10 cellular contexts compared by ENCODE assay signal in the genomic region with DNA sequence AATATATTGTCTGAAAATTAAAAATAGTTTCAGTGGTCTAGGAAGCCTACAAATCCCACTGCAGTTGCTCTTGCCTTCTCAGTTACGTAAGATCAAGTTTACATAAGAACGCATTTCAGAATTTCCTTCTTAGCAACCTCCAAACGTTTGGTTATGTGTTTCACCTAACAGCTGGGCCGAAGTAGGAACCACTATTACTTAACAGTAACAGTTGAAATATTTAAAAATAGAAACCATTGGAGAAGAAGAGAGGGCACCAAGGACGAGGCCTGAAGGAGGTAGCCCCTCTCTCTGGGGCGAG.
DNase-seq lines count a peak whose midpoint lies in the region; ATAC-seq, FAIRE-seq and TF ChIP-seq lines count a peak whose summit lies in the region.
"Had no signal": no experiment of that assay in that cellular context is flagged by ENCODE, and none has a peak within 500 bp of the region (broad histone marks: within the 10 kb centered on the region; RNA-seq: fewer than 3 reads in every experiment).

No MANE protein-coding gene starts in this region.

- intact Hi-C loops in HepG2 (cut with micrococcal nuclease; ENCODE audit: unreplicated experiment) = loop anchor here (1.0 kb wide), 2 partner anchors 73 to 178 kb away; partner anchors contain the start of gene HDAC4

- in situ Hi-C loops in HepG2 (cut with HindIII; ENCODE audit: extremely low pct_ligation_motif_present, low pct_unique_long_range_greater_than_20kb) = no loop called here

- no peaks in the 10 kb centered on the region for H3F3A ChIP-seq in MM.1S (ENCODE audit: insufficient read depth, low read length)

- H3K36me3 Mint-ChIP-seq in activated naive CD8-positive, alpha-beta T cell treated with anti-CD3 and anti-CD28 coated beads, Interleukin-2, amount 50 U/mL, for 24 hours (ENCODE audit: low read depth) = peaks cover 2% of the 10 kb centered on the region

- DNase-seq in MM.1S (no peak), HepG2 (ENCODE audit: low spot score) (peak; percentile 25), substantia nigra (lab: John Stamatoyannopoulos, UW) (no peak), COLO668 (lab: John Stamatoyannopoulos, UW; ENCODE audit: unreplicated experiment) (no peak)
- no peak for DNase-seq in activated naive CD8-positive, alpha-beta T cell treated with anti-CD3 and anti-CD28 coated beads, Interleukin-2, amount 50 U/mL, for 24 hours
- DNase-seq: NCI-H2107; stimulated activated CD4-positive, alpha-beta T cell treated with anti-CD3 and anti-CD28 coated beads, Interleukin-12 subunit alpha, Interleukin-12 subunit beta, amount 100 ng/mL, for 4 hours had no signal

- no peak for TF ChIP-seq POLR2A in HepG2 (IDR thresholded peaks at IDR 0.05; ENCODE audit: insufficient read depth in 1 of 2, low read depth in 2 of 2, low read length in 2 of 2)

- H2AFZ ChIP-seq in MM.1S (ENCODE audit: low read length) = no peak overlapping the region
- no peak overlapping the region for H2AFZ ChIP-seq in HepG2 (ENCODE audit: low read length)

- no peaks in the 10 kb centered on the region for H3K9me3 Mint-ChIP-seq in activated naive CD8-positive, alpha-beta T cell treated with anti-CD3 and anti-CD28 coated beads, Interleukin-2, amount 50 U/mL, for 24 hours

- H3K27me3 Mint-ChIP-seq in activated naive CD8-positive, alpha-beta T cell treated with anti-CD3 and anti-CD28 coated beads, Interleukin-2, amount 50 U/mL, for 24 hours = no peaks in the 10 kb centered on the region

- no peaks in the 10 kb centered on the region for H3K9me2 ChIP-seq in MM.1S (replicated peaks; ENCODE audit: insufficient read depth, low read length)

- H3K4me1 ChIP-seq in MM.1S (ENCODE audit: low read length) (peaks cover 21% of the 10 kb centered on the region), HepG2 (ENCODE audit: insufficient read depth, low read length) (peaks cover 30% of the 10 kb centered on the region)

- H3K27ac ChIP-seq in MM.1S (ENCODE audit: low read length) (no peak overlapping the region), HepG2 (ENCODE audit: extremely low read length, insufficient read depth, low read length) (peak overlapping the region; percentile 59), substantia nigra (ENCODE audit: low read depth, low read length, poor library complexity, severe bottlenecking) (peak overlapping the region; percentile 83)

- no peaks in the 10 kb centered on the region for H4K20me1 ChIP-seq in MM.1S (ENCODE audit: insufficient read depth, low read length)
- peaks cover 21% of the 10 kb centered on the region; the same call in 1 of the 2 replicates for H4K20me1 ChIP-seq in HepG2 (ENCODE audit: insufficient read depth, low read length)

- no peak overlapping the region for H3K4me3 Mint-ChIP-seq in activated naive CD8-positive, alpha-beta T cell treated with anti-CD3 and anti-CD28 coated beads, Interleukin-2, amount 50 U/mL, for 24 hours

- 7% methylated on average over 6 of the region's 6 CpGs for WGBS in HepG2 (ENCODE audit: low lambda C conversion rate)

- H3K4me2 ChIP-seq in MM.1S (ENCODE audit: low read depth, low read length) (peak overlapping the region; percentile 75), HepG2 (ENCODE audit: low read depth, low read length) (peak overlapping the region; percentile 97)

- TF ChIP-seq RAD21 in HepG2 (CRISPR knock-in tag; IDR thresholded peaks at IDR 0.05) = no peak

- H3K4me3 ChIP-seq in MM.1S (ENCODE audit: low read length) (no peak overlapping the region), HepG2 (replicated peaks in 1 of 3; ENCODE audit: insufficient read depth in 1 of 3, low read depth in 2 of 3, low read length in 3 of 3) (peak overlapping the region; percentile 48 to 68 (median 51); a peak in 5 of 6 replicates)

- peak; percentile 76 for FAIRE-seq in HepG2 (lab: Jason Lieb, UNC)
- FAIRE-seq: GM12892 had no signal

- CTCF ChIA-PET in HepG2 (lab: Yijun Ruan, JAX; ENCODE audit: low intra/inter-chr PET ratio, low total read pairs) = no interaction called here

- peaks cover 72% of the 10 kb centered on the region for H3K4me1 Mint-ChIP-seq in activated naive CD8-positive, alpha-beta T cell treated with anti-CD3 and anti-CD28 coated beads, Interleukin-2, amount 50 U/mL, for 24 hours

- no peak overlapping the region for H3K9ac ChIP-seq in MM.1S (ENCODE audit: low read length)
- H3K9ac ChIP-seq in HepG2 (ENCODE audit: insufficient read depth, low read depth, low read length) = peak overlapping the region; percentile 55

- H3K27ac Mint-ChIP-seq in activated naive CD8-positive, alpha-beta T cell treated with anti-CD3 and anti-CD28 coated beads, Interleukin-2, amount 50 U/mL, for 24 hours = peak overlapping the region; percentile 68

- H3K79me2 ChIP-seq in MM.1S (ENCODE audit: low read length) (peaks cover 81% of the 10 kb centered on the region), HepG2 (ENCODE audit: insufficient read depth, low read length) (peaks cover 24% of the 10 kb centered on the region)

- TF ChIP-seq EP300 in HepG2 (IDR thresholded peaks at IDR 0.05; ENCODE audit: low read depth in 2 of 2, low read length in 2 of 2) (0 out of 4 replicates have a peak, but pooled peaks of 1 of the 2 experiments have one; percentile 16), HepG2 (CRISPR knock-in tag; IDR thresholded peaks at IDR 0.05; ENCODE audit: borderline replicate concordance) (no peak)

- H3K36me3 ChIP-seq in MM.1S (replicated peaks; ENCODE audit: insufficient read depth, low read length) (no peaks in the 10 kb centered on the region), HepG2 (replicated peaks in 1 of 2; ENCODE audit: control insufficient read depth in 1 of 2, insufficient read depth in 2 of 2, low read length in 2 of 2) (no peaks in the 10 kb centered on the region)

- ATAC-seq in activated naive CD8-positive, alpha-beta T cell treated with anti-CD3 and anti-CD28 coated beads, Interleukin-2, amount 50 U/mL, for 24 hours = no peak
- ATAC-seq in HepG2 (no peak), HG02759 (IDR thresholded peaks at IDR 0.05; ENCODE audit: unreplicated experiment) (no peak), HG02981 (IDR thresholded peaks at IDR 0.05; ENCODE audit: unreplicated experiment) (no peak)

- no peaks in the 10 kb centered on the region for H3K9me3 ChIP-seq in MM.1S (replicated peaks; ENCODE audit: insufficient read depth, low read length)
- H3K9me3 ChIP-seq in HepG2 (ENCODE audit: low read length) = no peaks in the 10 kb centered on the region

- H3K27me3 ChIP-seq in MM.1S (replicated peaks; ENCODE audit: insufficient read depth, low read length) (no peaks in the 10 kb centered on the region), HepG2 (ENCODE audit: control insufficient read depth in 1 of 2, insufficient read depth in 2 of 2, low read length in 2 of 2) (no peaks in the 10 kb centered on the region)

- POLR2A ChIA-PET in HepG2 (lab: Yijun Ruan, JAX) = no interaction called here

- TF ChIP-seq CTCF in MM.1S (IDR thresholded peaks at IDR 0.05; ENCODE audit: low read length) = no peak
- TF ChIP-seq CTCF in HepG2 (CRISPR knock-in tag; IDR thresholded peaks at IDR 0.05) = no peak

- BruUV-seq in HepG2 (replicated peaks; lab: Mats Ljungman, UMichigan) = no TSS peak

TF ChIP-seq in HepG2, 621 proteins besides CTCF, POLR2A, EP300 and RAD21 (continues in another document):
- TF ChIP-seq KLF16 (CRISPR knock-in tag; IDR thresholded peaks at IDR 0.05) = no peak
- TF ChIP-seq ZNF205 (CRISPR knock-in tag; IDR thresholded peaks at IDR 0.05) = no peak
- TF ChIP-seq SAFB2 (CRISPR knock-in tag; IDR thresholded peaks at IDR 0.05; ENCODE audit: borderline replicate concordance, low read depth) = no peak
- 0 out of 2 replicates have a peak, but pooled peaks have one; percentile 17 for TF ChIP-seq SP140L (CRISPR knock-in tag; IDR thresholded peaks at IDR 0.05; ENCODE audit: borderline replicate concordance)
- TF ChIP-seq MYPOP (CRISPR knock-in tag; IDR thresholded peaks at IDR 0.05) = no peak
- TF ChIP-seq GZF1 (CRISPR knock-in tag; IDR thresholded peaks at IDR 0.05) = 0 out of 2 replicates have a peak, but pooled peaks have one; percentile 63
- TF ChIP-seq THYN1 (CRISPR knock-in tag; IDR thresholded peaks at IDR 0.05; ENCODE audit: borderline replicate concordance, low read depth) = no peak
- TF ChIP-seq, protein P1, sequence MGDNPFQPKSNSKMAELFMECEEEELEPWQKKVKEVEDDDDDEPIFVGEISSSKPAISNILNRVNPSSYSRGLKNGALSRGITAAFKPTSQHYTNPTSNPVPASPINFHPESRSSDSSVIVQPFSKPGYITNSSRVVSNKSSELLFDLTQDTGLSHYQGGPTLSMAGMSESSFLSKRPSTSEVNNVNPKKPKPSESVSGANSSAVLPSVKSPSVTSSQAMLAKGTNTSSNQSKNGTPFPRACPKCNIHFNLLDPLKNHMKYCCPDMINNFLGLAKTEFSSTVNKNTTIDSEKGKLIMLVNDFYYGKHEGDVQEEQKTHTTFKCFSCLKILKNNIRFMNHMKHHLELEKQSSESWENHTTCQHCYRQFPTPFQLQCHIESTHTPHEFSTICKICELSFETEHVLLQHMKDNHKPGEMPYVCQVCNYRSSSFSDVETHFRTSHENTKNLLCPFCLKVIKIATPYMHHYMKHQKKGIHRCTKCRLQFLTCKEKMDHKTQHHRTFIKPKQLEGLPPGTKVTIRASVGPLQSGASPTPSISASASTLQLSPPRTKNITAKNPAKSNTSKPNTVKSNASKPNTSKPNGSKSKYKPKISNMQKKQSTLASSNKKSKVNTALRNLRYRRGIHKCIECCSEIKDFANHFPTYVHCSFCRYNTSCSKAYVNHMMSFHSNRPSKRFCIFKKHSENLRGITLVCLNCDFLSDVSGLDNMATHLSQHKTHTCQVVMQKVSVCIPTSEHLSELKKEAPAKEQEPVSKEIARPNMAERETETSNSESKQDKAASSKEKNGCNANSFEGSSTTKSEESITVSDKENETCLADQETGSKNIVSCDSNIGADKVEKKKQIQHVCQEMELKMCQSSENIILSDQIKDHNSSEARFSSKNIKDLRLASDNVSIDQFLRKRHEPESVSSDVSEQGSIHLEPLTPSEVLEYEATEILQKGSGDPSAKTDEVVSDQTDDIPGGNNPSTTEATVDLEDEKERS (CRISPR knock-in tag; IDR thresholded peaks at IDR 0.05) = 0 out of 2 replicates have a peak, but pooled peaks have one; percentile 52
- TF ChIP-seq KMT2B (CRISPR knock-in tag; IDR thresholded peaks at IDR 0.05) = 0 out of 2 replicates have a peak, but pooled peaks have one; percentile 6
- peak; percentile 44; the same call in 1 of the 2 replicates for TF ChIP-seq CEBPB (IDR thresholded peaks at IDR 0.05; ENCODE audit: borderline replicate concordance, low read depth, low read length)
- no peak for TF ChIP-seq FOXA1 (IDR thresholded peaks at IDR 0.05)
- TF ChIP-seq FOXA1 (CRISPR knock-in tag; IDR thresholded peaks at IDR 0.05) = peak; percentile 44; the same call in 1 of the 2 replicates
